ENCODE assay signal across 9 cellular contexts in genomic region chr3:192930585-192930984, GRCh38.
"Had no signal": no experiment of that assay in that cellular context is flagged by ENCODE, and none has a peak within 500 bp of the region (broad histone marks: within the 10 kb centered on the region; RNA-seq: fewer than 3 reads in every experiment).

No MANE protein-coding gene starts in this region.

- H3K4me3 ChIP-seq: lower lobe of right lung, spleen, stomach, testis had no signal

- H3K36me3 ChIP-seq: lower lobe of right lung, spleen, stomach had no signal

- H3K27me3 ChIP-seq: spleen, stomach, testis had no signal

- H3K9me3 ChIP-seq: lower lobe of right lung, spleen, stomach, testis had no signal

- DNase-seq: activated CD4-positive, alpha-beta T cell treated with anti-CD3 and anti-CD28 coated beads, Interleukin-2, amount 50 U/mL, for 48 hours; activated naive CD4-positive, alpha-beta T cell treated with anti-CD3 and anti-CD28 coated beads, Interleukin-2, amount 10 ng/mL, durations not matched to agents 7 days and 5 days; caudate nucleus; foreskin fibroblast; lower lobe of right lung; spleen; stomach; testis had no signal

- H3K4me1 ChIP-seq: testis had no signal

- H3K27ac ChIP-seq: lower lobe of right lung, spleen, stomach, testis had no signal

- ATAC-seq: activated T-helper 17 cell treated with anti-CD3 and anti-CD28 coated beads, Interleukin-2, amount 50 U/mL, for 72 hours had no signal
